9 cellular contexts compared by ENCODE assay signal in genomic region chr11:3163241-3163981, GRCh38. TPM values are rescaled to one million over a fixed set of nuclear protein-coding genes. Genes with fewer than 3 reads are reported as not detected.
DNase-seq lines count a peak whose midpoint lies in the region; ATAC-seq and TF ChIP-seq lines count a peak whose summit lies in the region.
"Had no signal": no experiment of that assay in that cellular context is flagged by ENCODE, and none has a peak within 500 bp of the region (broad histone marks: within the 10 kb centered on the region; RNA-seq: fewer than 3 reads in every experiment).

No MANE protein-coding gene starts in this region.

- H2AFZ ChIP-seq in HCT116 (ENCODE audit: low read depth, low read length, poor library complexity, severe bottlenecking): no peak overlapping the region

- H3K4me1 Mint-ChIP-seq in WTC11: peaks cover 35% of the 10 kb centered on the region

- TF ChIP-seq CTCF in HCT116 (IDR thresholded peaks at IDR 0.05 in 2 of 3, conservative IDR thresholded peaks at IDR 0.05 in 1 of 3; ENCODE audit: borderline replicate concordance in 1 of 3, insufficient read depth in 1 of 3, low read depth in 2 of 3, low read length in 2 of 3): no peak
- no peak for TF ChIP-seq CTCF in WTC11 (IDR thresholded peaks at IDR 0.05)
- TF ChIP-seq CTCF in gastrocnemius medialis (IDR thresholded peaks at IDR 0.05 in 4 of 5, conservative IDR thresholded peaks at IDR 0.05 in 1 of 5): no peak

- POLR2A ChIA-PET in HCT116 (lab: Charles Lee) (no interaction called here), WTC11 (lab: Charles Lee) (no interaction called here)

- no peaks in the 10 kb centered on the region for H4K20me1 ChIP-seq in HCT116 (ENCODE audit: insufficient read depth)

- TF ChIP-seq POLR2A in HCT116 (IDR thresholded peaks at IDR 0.05; ENCODE audit: borderline replicate concordance, extremely low read depth, insufficient read depth, insufficient read length): no peak
- no peak for TF ChIP-seq POLR2A in gastrocnemius medialis (IDR thresholded peaks at IDR 0.05)

- intact Hi-C loops in HCT116 (cut with micrococcal nuclease): no loop called here
- intact Hi-C loops in cardiac septum (cut with DNase I): no loop called here
- intact Hi-C loops in gastrocnemius medialis (cut with DNase I; ENCODE audit: low total_unique reads): loop anchor here (5.0 kb wide), 1 partner anchor 111 kb away; no protein-coding TSS in a partner anchor

- H3K9ac ChIP-seq in HCT116 (ENCODE audit: low read length): no peak overlapping the region

- BruUV-seq in HCT116 (replicated peaks; lab: Mats Ljungman, UMichigan): no TSS peak

- no peak for DNase-seq in HCT116 (ENCODE audit: low read depth, low spot score)
- DNase-seq in WTC11 (ENCODE audit: low spot score): peak; percentile 10
- DNase-seq in cardiac septum (ENCODE audit: low spot score): peak; percentile 73
- no peak for DNase-seq in gastrocnemius medialis
- DNase-seq in putamen (ENCODE audit: low spot score): no peak
- no peak for DNase-seq in SKM-1 (lab: John Stamatoyannopoulos, UW; ENCODE audit: unreplicated experiment)
- DNase-seq in activated effector memory CD4-positive, alpha-beta T cell treated with anti-CD3 and anti-CD28 coated beads, Interleukin-2, amount 50 U/mL, for 16 hours: no peak

- H3K36me3 ChIP-seq in HCT116 (ENCODE audit: control insufficient read depth in 1 of 2, insufficient read depth in 2 of 2, low read length in 2 of 2) (no peaks in the 10 kb centered on the region), gastrocnemius medialis (no peaks in the 10 kb centered on the region)

- peak overlapping the region; percentile 74 to 82; a peak in 3 of 4 replicates for H3K4me3 ChIP-seq in HCT116 (replicated peaks in 1 of 2; ENCODE audit: low read depth in 1 of 2, low read length in 2 of 2)
- H3K4me3 ChIP-seq in gastrocnemius medialis: peak overlapping the region; percentile 19 to 77 (median 66)

- H3K36me3 Mint-ChIP-seq in WTC11: no peaks in the 10 kb centered on the region

- no peak for ATAC-seq in HCT116
- no peak for ATAC-seq in WTC11
- no peak for ATAC-seq in gastrocnemius medialis
- ATAC-seq in GM21529 (IDR thresholded peaks at IDR 0.05; ENCODE audit: unreplicated experiment): no peak

- H3K9me2 ChIP-seq in HCT116 (ENCODE audit: insufficient read depth): no peaks in the 10 kb centered on the region

- TF ChIP-seq RAD21 in HCT116 (IDR thresholded peaks at IDR 0.05; ENCODE audit: low read depth): no peak

- peaks cover 13 to 38% of the 10 kb centered on the region in 2 experiments; a peak in 3 of 4 replicates for H3K4me1 ChIP-seq in HCT116 (ENCODE audit: control insufficient read depth in 1 of 2, insufficient read depth in 2 of 2, low read length in 2 of 2)
- peaks cover 59 to 71% of the 10 kb centered on the region in 2 donors for H3K4me1 ChIP-seq in gastrocnemius medialis

- H3K27me3 Mint-ChIP-seq in WTC11 (ENCODE audit: low read depth): peaks cover 23% of the 10 kb centered on the region

- no peaks in the 10 kb centered on the region for H3K9me3 ChIP-seq in HCT116 (ENCODE audit: control insufficient read depth in 1 of 2, insufficient read depth in 1 of 2, low read depth in 1 of 2, low read length in 2 of 2)
- H3K9me3 ChIP-seq in gastrocnemius medialis: no peaks in the 10 kb centered on the region

- no peak overlapping the region for H3K27ac Mint-ChIP-seq in WTC11

- H3K4me3 Mint-ChIP-seq in WTC11: peak overlapping the region; percentile 73

- no peaks in the 10 kb centered on the region for H3K9me3 Mint-ChIP-seq in WTC11

- RAD21 ChIA-PET in HCT116 (lab: Charles Lee; ENCODE audit: low non-redundant PET in 1 of 2, low total read pairs in 2 of 2, uncharacterized antibody in 2 of 2, unreplicated experiment in 2 of 2): no interaction called here

- H3K4me2 ChIP-seq in HCT116 (ENCODE audit: low read length): peak overlapping the region; percentile 95

- CTCF ChIA-PET in HCT116 (lab: Charles Lee): no interaction called here
- CTCF ChIA-PET in WTC11 (lab: Charles Lee): interaction anchor here (1.7 to 1.9 kb wide), 2 partner anchors 61 to 177 kb away, joined by 5 to 6 read pairs; no protein-coding TSS in a partner anchor

- in situ Hi-C loops in gastrocnemius medialis (cut with MboI; ENCODE audit: low sequenced_read_pairs in 4 of 4): no loop called here

- H3K27ac ChIP-seq in HCT116 (ENCODE audit: low read depth, low read length): no peak overlapping the region
- H3K27ac ChIP-seq in gastrocnemius medialis: peak overlapping the region; percentile 67 to 81 (median 80)

- H3K27me3 ChIP-seq in HCT116 (ENCODE audit: insufficient read depth, low read length) (no peaks in the 10 kb centered on the region), gastrocnemius medialis (no peaks in the 10 kb centered on the region)

- peaks cover 50% of the 10 kb centered on the region; the same call in 1 of the 2 replicates for H3K79me2 ChIP-seq in HCT116 (ENCODE audit: insufficient read depth, low read length)

TF ChIP-seq in HCT116, 20 proteins besides CTCF, POLR2A, EP300 and RAD21:
- TF ChIP-seq POLR2AphosphoS5 (IDR thresholded peaks at IDR 0.05; ENCODE audit: low read depth, low read length): no peak
- no peak for TF ChIP-seq ATF3 (IDR thresholded peaks at IDR 0.05)

TF ChIP-seq in WTC11, 78 proteins besides CTCF, POLR2A, EP300 and RAD21:
- no peak for TF ChIP-seq NFYB (CRISPR knock-in tag; conservative IDR thresholded peaks at IDR 0.05; ENCODE audit: low read depth)
- no peak for TF ChIP-seq PREB (CRISPR knock-in tag; IDR thresholded peaks at IDR 0.05; ENCODE audit: borderline replicate concordance)
- no peak for TF ChIP-seq CBFB (CRISPR knock-in tag; IDR thresholded peaks at IDR 0.05; ENCODE audit: low read depth)
- no peak for TF ChIP-seq ATF3 (CRISPR knock-in tag; conservative IDR thresholded peaks at IDR 0.05)
- TF ChIP-seq ATF2 (CRISPR knock-in tag; IDR thresholded peaks at IDR 0.05; ENCODE audit: borderline replicate concordance, low read depth): no peak
- no peak for TF ChIP-seq ELF4 (CRISPR knock-in tag; IDR thresholded peaks at IDR 0.05; ENCODE audit: low read depth)
- no peak for TF ChIP-seq RORB (CRISPR knock-in tag; IDR thresholded peaks at IDR 0.05)
- no peak for TF ChIP-seq IRF1 (CRISPR knock-in tag; IDR thresholded peaks at IDR 0.05)
- no peak for TF ChIP-seq OVOL2 (CRISPR knock-in tag; IDR thresholded peaks at IDR 0.05; ENCODE audit: borderline replicate concordance)
- no peak for TF ChIP-seq MXD4 (CRISPR knock-in tag; IDR thresholded peaks at IDR 0.05; ENCODE audit: borderline replicate concordance)
- no peak for TF ChIP-seq TCF7 (CRISPR knock-in tag; IDR thresholded peaks at IDR 0.05; ENCODE audit: low read depth)
- no peak for TF ChIP-seq USF1 (CRISPR knock-in tag; IDR thresholded peaks at IDR 0.05)
- no peak for TF ChIP-seq FOXK1 (CRISPR knock-in tag; IDR thresholded peaks at IDR 0.05)
- no peak for TF ChIP-seq GABPB1 (CRISPR knock-in tag; IDR thresholded peaks at IDR 0.05)

RNA-seq across cellular contexts. Expression of gene OSBPL5, which starts 1.7 kb away (rescaled TPM):
- total RNA-seq in HCT116 (2021; ENCODE audit: unreplicated experiment): 44.2 TPM
- polyA plus RNA-seq in HCT116 (2012): 30.9 and 34.3 TPM in 2 replicates
- total RNA-seq in WTC11 (2021): 13.1 to 17.7 TPM (median 14.8 TPM) in 3 replicates
- total RNA-seq in cardiac septum: 16.6 TPM
- total RNA-seq in gastrocnemius medialis: 10 to 100 TPM in 3 of 4 donors, 1 to 10 TPM in 1; 9.2 to 18.5 (median 14.0) TPM

RNA-seq across cellular contexts. Expression of gene MRGPRG, which starts 55.2 kb away (rescaled TPM):
- not detected for total RNA-seq in HCT116 (2021; ENCODE audit: unreplicated experiment)
- not detected in 2 replicates for polyA plus RNA-seq in HCT116 (2012)
- not detected in 3 replicates for total RNA-seq in WTC11 (2021)
- not detected for total RNA-seq in cardiac septum
- total RNA-seq in gastrocnemius medialis: not detected
- total RNA-seq: liver had no signal
- polyA plus RNA-seq: liver had no signal

Comparison
In these comparisons a context has a peak if more than half of its experiments do, and no peak if none do; other contexts are left out.
1. DNase-seq: peak in WTC11 (single experiment) and cardiac septum (single experiment); none in HCT116 (single experiment), gastrocnemius medialis (0 of 2), putamen (single experiment), SKM-1 (single experiment) and activated effector memory CD4-positive, alpha-beta T cell treated with anti-CD3 and anti-CD28 coated beads, Interleukin-2, amount 50 U/mL, for 16 hours (single experiment).